Comparison of ENCODE assay signal across 25 cellular contexts in genomic region chr2:224360801-224361251, GRCh38. TPM values are rescaled to one million over a fixed set of nuclear protein-coding genes. Genes with fewer than 3 reads are reported as not detected.
DNase-seq lines count a peak whose midpoint lies in the region; ATAC-seq, FAIRE-seq and TF ChIP-seq lines count a peak whose summit lies in the region.
"Had no signal": no experiment of that assay in that cellular context is flagged by ENCODE, and none has a peak within 500 bp of the region (broad histone marks: within the 10 kb centered on the region; RNA-seq: fewer than 3 reads in every experiment).

No MANE protein-coding gene starts in this region.

- no peaks in the 10 kb centered on the region for H3K4me1 Mint-ChIP-seq in CD8-positive, alpha-beta T cell (ENCODE audit: low read depth)
- H3K4me1 Mint-ChIP-seq: activated naive CD8-positive, alpha-beta T cell treated with anti-CD3 and anti-CD28 coated beads for 36 hours; CD4-positive, alpha-beta memory T cell; memory B cell; stimulated activated memory B cell treated with anti-CD40 and anti-IgM and Interleukin-4, amounts not matched to agents 10 μg/mL and 1 μg/mL and 100 μg/mL, for 72 hours had no signal

- CTCF ChIA-PET in A673 (lab: Charles Lee) (no interaction called here), HEK293 (lab: Yijun Ruan, JAX) (interaction anchor here (0.6 to 1.5 kb wide), 7 partner anchors 9 to 518 kb away, joined by 3 to 7 read pairs (median 4); no protein-coding TSS in a partner anchor)
- CTCF ChIA-PET in CD8-positive, alpha-beta T cell (lab: Charles Lee): interaction anchor here (2.2 to 5.5 kb wide), 2 partner anchors 9 to 288 kb away, joined by 10 to 76 read pairs; no protein-coding TSS in a partner anchor

- FAIRE-seq in bronchial epithelial cell (lab: Jason Lieb, UNC): no peak
- FAIRE-seq: endothelial cell of umbilical vein, H1 had no signal

- no peak overlapping the region for H3K4me3 Mint-ChIP-seq in CD8-positive, alpha-beta T cell
- H3K4me3 Mint-ChIP-seq: activated naive CD8-positive, alpha-beta T cell treated with anti-CD3 and anti-CD28 coated beads for 36 hours; activated T-helper 1 cell treated with anti-CD3 and anti-CD28 coated beads, Interleukin-12 subunit alpha, Interleukin-12 subunit beta, Interleukin-2, Interleukin-4 antibody, amounts not matched to agents 30 ng/mL and 10 ng/mL and 1 ng/mL, durations not matched to agents 14 hours and 24 hours and 36 hours; CD4-positive, alpha-beta memory T cell; memory B cell; stimulated activated memory B cell treated with anti-CD40 and anti-IgM and Interleukin-4, amounts not matched to agents 10 μg/mL and 1 μg/mL and 100 μg/mL, for 72 hours had no signal

- peak; percentile 55 for DNase-seq in A673 (ENCODE audit: low spot score)
- peak; percentile 66 to 67 for DNase-seq in NCI-H446 (lab: John Stamatoyannopoulos, UW)
- DNase-seq in bronchial epithelial cell (ENCODE audit: low read depth): peak; percentile 69
- DNase-seq in CD8-positive, alpha-beta T cell: no peak
- no peak for DNase-seq in stimulated activated CD4-positive, alpha-beta T cell treated with anti-CD3 and anti-CD28 coated beads, Interleukin-2, amount 100 ng/mL, for 48 hours
- DNase-seq in GM13977 (ENCODE audit: low spot score): no peak
- no peak for DNase-seq in T-helper 2 cell
- DNase-seq: activated CD4-positive, CD25-positive, alpha-beta regulatory T cell treated with anti-CD3 and anti-CD28 coated beads, Interleukin-2, amount 50 U/mL, for 72 hours; activated naive CD8-positive, alpha-beta T cell treated with anti-CD3 and anti-CD28 coated beads for 36 hours; CD4-positive, alpha-beta memory T cell; dermis blood vessel endothelial cell; EL; gastrocnemius medialis; kidney glomerular epithelial cell; NCI-H187; right lobe of liver; SK-N-SH; T1000 had no signal

- peaks cover 23% of the 10 kb centered on the region for H3K4me1 ChIP-seq in A673 (ENCODE audit: insufficient read depth, low read length, poor library complexity, severe bottlenecking)
- peaks cover 4% of the 10 kb centered on the region; the same call in 1 of the 2 replicates for H3K4me1 ChIP-seq in HEK293 (ENCODE audit: control insufficient read depth, insufficient read depth, low read length)
- H3K4me1 ChIP-seq in CD8-positive, alpha-beta T cell (ENCODE audit: insufficient read depth, low read length): no peaks in the 10 kb centered on the region
- H3K4me1 ChIP-seq: gastrocnemius medialis, right lobe of liver had no signal

- no TSS peak for BruUV-seq in A673 (replicated peaks; lab: Mats Ljungman, UMichigan)

- in situ Hi-C loops in GM13977 (cut with MboI; ENCODE audit: low pct_unique_long_range_greater_than_20kb, low sequenced_read_pairs, unreplicated experiment): loop anchor here (10.0 kb wide), 1 partner anchor 284 kb away; no protein-coding TSS in a partner anchor

- H3K36me3 ChIP-seq in A673 (ENCODE audit: insufficient read depth, low read length, poor library complexity, severe bottlenecking) (no peaks in the 10 kb centered on the region), HEK293 (ENCODE audit: control insufficient read depth in 2 of 2, insufficient read depth in 1 of 2, low read length in 2 of 2) (no peaks in the 10 kb centered on the region), bronchial epithelial cell (ENCODE audit: control insufficient read depth, insufficient read depth, low read length) (no peaks in the 10 kb centered on the region)
- no peaks in the 10 kb centered on the region for H3K36me3 ChIP-seq in CD8-positive, alpha-beta T cell (ENCODE audit: insufficient read depth, low read length)
- H3K36me3 ChIP-seq: gastrocnemius medialis, right lobe of liver had no signal

- no peak overlapping the region for H3K4me3 ChIP-seq in A673 (ENCODE audit: low read depth, low read length, poor library complexity, severe bottlenecking)
- H3K4me3 ChIP-seq in HEK293 (ENCODE audit: low read depth, low read length): no peak overlapping the region
- no peak overlapping the region for H3K4me3 ChIP-seq in bronchial epithelial cell (ENCODE audit: low read depth, low read length)
- no peak overlapping the region for H3K4me3 ChIP-seq in CD8-positive, alpha-beta T cell (ENCODE audit: low read depth, low read length)
- H3K4me3 ChIP-seq: gastrocnemius medialis, right lobe of liver had no signal

- H3K27ac ChIP-seq in A673 (ENCODE audit: low read depth, low read length, poor library complexity, severe bottlenecking): no peak overlapping the region
- no peak overlapping the region for H3K27ac ChIP-seq in HEK293 (ENCODE audit: extremely low read depth, low read depth, low read length)
- H3K27ac ChIP-seq in CD8-positive, alpha-beta T cell (ENCODE audit: low read depth, low read length): no peak overlapping the region
- H3K27ac ChIP-seq: gastrocnemius medialis, right lobe of liver had no signal

- no peaks in the 10 kb centered on the region for H3K9me3 ChIP-seq in A673 (ENCODE audit: low read depth, low read length, poor library complexity, severe bottlenecking)
- no peaks in the 10 kb centered on the region for H3K9me3 ChIP-seq in HEK293 (ENCODE audit: control insufficient read depth, insufficient read depth, low read depth, low read length)
- no peaks in the 10 kb centered on the region for H3K9me3 ChIP-seq in CD8-positive, alpha-beta T cell (ENCODE audit: low read length)
- H3K9me3 ChIP-seq: gastrocnemius medialis, right lobe of liver, SK-N-SH had no signal

- POLR2A ChIA-PET in A673 (lab: Charles Lee; ENCODE audit: low non-redundant PET): no interaction called here
- POLR2A ChIA-PET in HEK293 (lab: Yijun Ruan, JAX): interaction anchor here (0.6 kb wide), 1 partner anchor 241 kb away, joined by 4 read pairs; no protein-coding TSS in a partner anchor
- POLR2A ChIA-PET in CD8-positive, alpha-beta T cell (lab: Charles Lee): no interaction called here

- TF ChIP-seq CTCF in A673 (conservative IDR thresholded peaks at IDR 0.05; ENCODE audit: low read depth, low read length): no peak
- TF ChIP-seq CTCF in HEK293 (tag by site-specific recombination; IDR thresholded peaks at IDR 0.05): no peak
- TF ChIP-seq CTCF in bronchial epithelial cell (IDR thresholded peaks at IDR 0.05; ENCODE audit: insufficient read depth, low read length, severe bottlenecking): no peak
- TF ChIP-seq CTCF in CD8-positive, alpha-beta T cell (IDR thresholded peaks at IDR 0.05): no peak
- TF ChIP-seq CTCF in GM13977 (IDR thresholded peaks at IDR 0.05; ENCODE audit: extremely low read depth, insufficient read depth, missing control alignments): no peak

- no peaks in the 10 kb centered on the region for H3K9me3 Mint-ChIP-seq in CD8-positive, alpha-beta T cell
- H3K9me3 Mint-ChIP-seq: activated naive CD8-positive, alpha-beta T cell treated with anti-CD3 and anti-CD28 coated beads for 36 hours; activated T-helper 1 cell treated with anti-CD3 and anti-CD28 coated beads, Interleukin-12 subunit alpha, Interleukin-12 subunit beta, Interleukin-2, Interleukin-4 antibody, amounts not matched to agents 30 ng/mL and 10 ng/mL and 1 ng/mL, durations not matched to agents 14 hours and 24 hours and 36 hours; CD4-positive, alpha-beta memory T cell; memory B cell; stimulated activated memory B cell treated with anti-CD40 and anti-IgM and Interleukin-4, amounts not matched to agents 10 μg/mL and 1 μg/mL and 100 μg/mL, for 72 hours had no signal

- intact Hi-C loops in A673 (cut with micrococcal nuclease; ENCODE audit: unreplicated experiment): no loop called here
- intact Hi-C loops in CD8-positive, alpha-beta T cell (cut with DNase I, micrococcal nuclease): loop anchor here in 1 of 2 experiments (10.0 kb wide), 1 partner anchor 1386 kb away; no protein-coding TSS in a partner anchor

- no peak for ATAC-seq in CD8-positive, alpha-beta T cell
- ATAC-seq: gastrocnemius medialis; right lobe of liver; stimulated activated memory B cell treated with anti-CD40 and anti-IgM and Interleukin-4, amounts not matched to agents 10 μg/mL and 1 μg/mL and 100 μg/mL, for 72 hours had no signal

- H3K27me3 Mint-ChIP-seq in CD8-positive, alpha-beta T cell (ENCODE audit: low read depth): peaks cover 2% of the 10 kb centered on the region
- H3K27me3 Mint-ChIP-seq: activated naive CD8-positive, alpha-beta T cell treated with anti-CD3 and anti-CD28 coated beads for 36 hours; stimulated activated memory B cell treated with anti-CD40 and anti-IgM and Interleukin-4, amounts not matched to agents 10 μg/mL and 1 μg/mL and 100 μg/mL, for 72 hours had no signal

- no peak overlapping the region for H3K27ac Mint-ChIP-seq in CD8-positive, alpha-beta T cell
- H3K27ac Mint-ChIP-seq: activated naive CD8-positive, alpha-beta T cell treated with anti-CD3 and anti-CD28 coated beads for 36 hours; activated T-helper 1 cell treated with anti-CD3 and anti-CD28 coated beads, Interleukin-12 subunit alpha, Interleukin-12 subunit beta, Interleukin-2, Interleukin-4 antibody, amounts not matched to agents 30 ng/mL and 10 ng/mL and 1 ng/mL, durations not matched to agents 14 hours and 24 hours and 36 hours; CD4-positive, alpha-beta memory T cell; memory B cell; stimulated activated memory B cell treated with anti-CD40 and anti-IgM and Interleukin-4, amounts not matched to agents 10 μg/mL and 1 μg/mL and 100 μg/mL, for 72 hours had no signal

- H3K36me3 Mint-ChIP-seq in CD8-positive, alpha-beta T cell: no peaks in the 10 kb centered on the region
- H3K36me3 Mint-ChIP-seq: activated naive CD8-positive, alpha-beta T cell treated with anti-CD3 and anti-CD28 coated beads for 36 hours; CD4-positive, alpha-beta memory T cell; memory B cell; stimulated activated memory B cell treated with anti-CD40 and anti-IgM and Interleukin-4, amounts not matched to agents 10 μg/mL and 1 μg/mL and 100 μg/mL, for 72 hours had no signal

- H3K27me3 ChIP-seq in A673 (replicated peaks; ENCODE audit: insufficient read depth, low read depth, low read length, poor library complexity): no peaks in the 10 kb centered on the region
- H3K27me3 ChIP-seq in bronchial epithelial cell (ENCODE audit: control insufficient read depth, insufficient read depth, low read length): no peaks in the 10 kb centered on the region
- H3K27me3 ChIP-seq in CD8-positive, alpha-beta T cell (ENCODE audit: insufficient read depth, low read length): no peaks in the 10 kb centered on the region
- H3K27me3 ChIP-seq: gastrocnemius medialis, right lobe of liver had no signal

TF ChIP-seq in HEK293, 187 proteins besides CTCF, POLR2A, EP300 and RAD21 (continues in another document):
- 0 out of 2 replicates have a peak, but pooled peaks have one; percentile 10 for TF ChIP-seq IKZF3 (tag by site-specific recombination; IDR thresholded peaks at IDR 0.05)
- 0 out of 2 replicates have a peak, but pooled peaks have one; percentile 13 for TF ChIP-seq GLIS1 (tag by site-specific recombination; IDR thresholded peaks at IDR 0.05)

RNA-seq across cellular contexts. Expression of gene FAM124B, which starts 41.1 kb away (rescaled TPM):
- total RNA-seq in A673 (2021) (not detected in 2 replicates), bronchial epithelial cell (not detected in 2 replicates)
- not detected for total RNA-seq in CD8-positive, alpha-beta T cell
- total RNA-seq: osteocyte had no signal

Comparison
In these comparisons a context has a peak if more than half of its experiments do, and no peak if none do; other contexts are left out.
1. DNase-seq: peak in A673 (single experiment), NCI-H446 (2 of 2) and bronchial epithelial cell (single experiment); none in CD8-positive, alpha-beta T cell (0 of 7), stimulated activated CD4-positive, alpha-beta T cell treated with anti-CD3 and anti-CD28 coated beads, Interleukin-2, amount 100 ng/mL, for 48 hours (0 of 2), GM13977 (single experiment) and T-helper 2 cell (0 of 5).